23 cellular contexts compared by ENCODE assay signal in genomic region chr12:78185109-78185508, GRCh38.
A peak's percentile ranks its signal among the peaks of the same experiment; 100 is the strongest.
DNase-seq lines count a peak whose midpoint lies in the region; ATAC-seq, FAIRE-seq and TF ChIP-seq lines count a peak whose summit lies in the region.
"Had no signal": no experiment of that assay in that cellular context is flagged by ENCODE, and none has a peak within 500 bp of the region (broad histone marks: within the 10 kb centered on the region; RNA-seq: fewer than 3 reads in every experiment).

No MANE protein-coding gene starts in this region.

- intact Hi-C loops in pancreas (cut with DNase I): no loop called here
- intact Hi-C loops in mucosa of descending colon (cut with DNase I, micrococcal nuclease): no loop called here

- no peaks in the 10 kb centered on the region for H3K9me3 ChIP-seq in astrocyte (ENCODE audit: insufficient read depth, low read depth, low read length)
- no peaks in the 10 kb centered on the region for H3K9me3 ChIP-seq in pancreas
- no peaks in the 10 kb centered on the region for H3K9me3 ChIP-seq in mucosa of descending colon

- no peaks in the 10 kb centered on the region for H3K27me3 Mint-ChIP-seq in astrocyte (ENCODE audit: low read depth, unreplicated experiment)
- H3K27me3 Mint-ChIP-seq: activated naive CD8-positive, alpha-beta T cell treated with anti-CD3 and anti-CD28 coated beads, Interleukin-2, amount 50 U/mL, for 24 hours had no signal

- TF ChIP-seq CTCF in astrocyte (IDR thresholded peaks at IDR 0.05; ENCODE audit: insufficient read depth, low read depth, low read length): no peak
- TF ChIP-seq CTCF in pancreas (IDR thresholded peaks at IDR 0.05): no peak
- TF ChIP-seq CTCF in GM13977 (IDR thresholded peaks at IDR 0.05; ENCODE audit: extremely low read depth, insufficient read depth, missing control alignments): no peak
- no peak for TF ChIP-seq CTCF in mucosa of descending colon (IDR thresholded peaks at IDR 0.05)

- no peaks in the 10 kb centered on the region for H4K20me1 ChIP-seq in astrocyte (ENCODE audit: insufficient read depth, low read length)

- H3K9me3 Mint-ChIP-seq in astrocyte (ENCODE audit: unreplicated experiment): no peaks in the 10 kb centered on the region
- H3K9me3 Mint-ChIP-seq: activated naive CD8-positive, alpha-beta T cell treated with anti-CD3 and anti-CD28 coated beads, Interleukin-2, amount 50 U/mL, for 24 hours; CD14-positive monocyte; nephron progenitor cell; WTC11 had no signal

- no peak overlapping the region for H3K9ac ChIP-seq in astrocyte (ENCODE audit: low read length)

- H3K79me2 ChIP-seq in astrocyte (ENCODE audit: insufficient read depth, low read length): no peaks in the 10 kb centered on the region

- ATAC-seq in pancreas: no peak
- no peak for ATAC-seq in HG03442 (IDR thresholded peaks at IDR 0.05; ENCODE audit: unreplicated experiment)
- no peak for ATAC-seq in mucosa of descending colon
- ATAC-seq: activated naive CD8-positive, alpha-beta T cell treated with anti-CD3 and anti-CD28 coated beads, Interleukin-2, amount 50 U/mL, for 24 hours; sciatic nerve; WTC11 had no signal

- DNase-seq in ACHN (peak; percentile 16), HS-5 (ENCODE audit: low read depth) (peak; percentile 67), astrocyte (ENCODE audit: low read depth) (peak; percentile 73), glomerular visceral epithelial cell (ENCODE audit: extremely low spot score) (peak; percentile 8), pancreas (no peak), GM13977 (ENCODE audit: low spot score) (no peak), mucosa of descending colon (no peak)
- DNase-seq: activated CD4-positive, alpha-beta T cell treated with anti-CD3 and anti-CD28 coated beads, Interleukin-2, amount 50 U/mL, for 48 hours; activated gamma-delta T cell; activated naive CD8-positive, alpha-beta T cell treated with anti-CD3 and anti-CD28 coated beads, Interleukin-2, amount 50 U/mL, for 24 hours; brain microvascular endothelial cell; effector memory CD4-positive, alpha-beta T cell; immature natural killer cell; NCI-H146; NCI-H524 treated with DMSO at 0.1 percent for 48 hours; nephron progenitor cell; T-helper 9 cell had no signal

- no peaks in the 10 kb centered on the region for H3K4me1 Mint-ChIP-seq in astrocyte (ENCODE audit: low read depth, unreplicated experiment)
- H3K4me1 Mint-ChIP-seq: activated naive CD8-positive, alpha-beta T cell treated with anti-CD3 and anti-CD28 coated beads, Interleukin-2, amount 50 U/mL, for 24 hours; CD14-positive monocyte; immature natural killer cell had no signal

- H3K36me3 Mint-ChIP-seq in astrocyte (ENCODE audit: low read depth, unreplicated experiment): peaks cover 1% of the 10 kb centered on the region
- H3K36me3 Mint-ChIP-seq: CD14-positive monocyte, immature natural killer cell, WTC11 had no signal

- peaks cover 4% of the 10 kb centered on the region for H3K4me1 ChIP-seq in astrocyte (ENCODE audit: insufficient read depth, low read length)
- H3K4me1 ChIP-seq in pancreas: no peaks in the 10 kb centered on the region
- H3K4me1 ChIP-seq in mucosa of descending colon (ENCODE audit: low read depth): no peaks in the 10 kb centered on the region

- no peak overlapping the region for H3K4me2 ChIP-seq in astrocyte (ENCODE audit: low read length)

- no peak overlapping the region for H3K4me3 ChIP-seq in astrocyte (ENCODE audit: insufficient read depth, low read depth, low read length)
- no peak overlapping the region for H3K4me3 ChIP-seq in pancreas
- no peak overlapping the region for H3K4me3 ChIP-seq in mucosa of descending colon

- H3K4me3 Mint-ChIP-seq in astrocyte (ENCODE audit: unreplicated experiment): no peak overlapping the region
- H3K4me3 Mint-ChIP-seq: activated naive CD8-positive, alpha-beta T cell treated with anti-CD3 and anti-CD28 coated beads, Interleukin-2, amount 50 U/mL, for 24 hours; CD14-positive monocyte; immature natural killer cell; nephron progenitor cell; WTC11 had no signal

- no peak for FAIRE-seq in astrocyte (lab: Jason Lieb, UNC)
- FAIRE-seq in pancreas (lab: Jason Lieb, UNC): no peak
- FAIRE-seq: colon, GM18507 had no signal

- H3K27ac ChIP-seq in astrocyte (ENCODE audit: low read depth, low read length) (peak overlapping the region; percentile 35), pancreas (no peak overlapping the region)
- H3K27ac ChIP-seq: brain microvascular endothelial cell had no signal

- H3K36me3 ChIP-seq in astrocyte (ENCODE audit: insufficient read depth, low read length) (peaks cover 32% of the 10 kb centered on the region), pancreas (no peaks in the 10 kb centered on the region), mucosa of descending colon (ENCODE audit: low read depth) (no peaks in the 10 kb centered on the region)

- H2AFZ ChIP-seq in astrocyte (ENCODE audit: low read depth, low read length): no peak overlapping the region

- H3K27ac Mint-ChIP-seq in astrocyte (ENCODE audit: unreplicated experiment): no peak overlapping the region
- H3K27ac Mint-ChIP-seq: activated naive CD8-positive, alpha-beta T cell treated with anti-CD3 and anti-CD28 coated beads, Interleukin-2, amount 50 U/mL, for 24 hours; CD14-positive monocyte; immature natural killer cell; nephron progenitor cell; WTC11 had no signal

- no peaks in the 10 kb centered on the region for H3K27me3 ChIP-seq in astrocyte (ENCODE audit: insufficient read depth, low read length)
- no peaks in the 10 kb centered on the region for H3K27me3 ChIP-seq in pancreas
- H3K27me3 ChIP-seq: brain microvascular endothelial cell had no signal

- in situ Hi-C loops in ACHN (cut with HindIII; ENCODE audit: low pct_ligation_motif_present, low pct_unique_long_range_greater_than_20kb, low sequenced_read_pairs) (no loop called here), GM13977 (cut with MboI; ENCODE audit: low pct_unique_long_range_greater_than_20kb, low sequenced_read_pairs, unreplicated experiment) (no loop called here)

Comparison
In these comparisons a context has a peak if more than half of its experiments do, and no peak if none do; other contexts are left out.
1. DNase-seq: peak in ACHN (single experiment), HS-5 (single experiment), astrocyte (single experiment) and glomerular visceral epithelial cell (single experiment); none in pancreas (0 of 6), GM13977 (single experiment) and mucosa of descending colon (0 of 3).